9 cellular contexts compared by ENCODE assay signal in genomic region chr4:142567620-142568451, GRCh38.
DNase-seq lines count a peak whose midpoint lies in the region; ATAC-seq and TF ChIP-seq lines count a peak whose summit lies in the region.
"Had no signal": no experiment of that assay in that cellular context is flagged by ENCODE, and none has a peak within 500 bp of the region (broad histone marks: within the 10 kb centered on the region; RNA-seq: fewer than 3 reads in every experiment).

No MANE protein-coding gene starts in this region.

- H3K4me1 ChIP-seq in mammary epithelial cell (ENCODE audit: insufficient read depth, low read length): peaks cover 22% of the 10 kb centered on the region

- no TSS peak for BruUV-seq in mammary epithelial cell (replicated peaks; lab: Mats Ljungman, UMichigan)

- no peaks in the 10 kb centered on the region for H3K79me2 ChIP-seq in mammary epithelial cell (ENCODE audit: insufficient read depth, low read length)

- no peaks in the 10 kb centered on the region for H4K20me1 ChIP-seq in mammary epithelial cell (ENCODE audit: insufficient read depth, low read length)

- dilution Hi-C loops in mammary epithelial cell (cut with HindIII; ENCODE audit: low sequenced_read_pairs): no loop called here

- H3K4me1 Mint-ChIP-seq in nephron progenitor cell: peaks cover 15% of the 10 kb centered on the region
- no peaks in the 10 kb centered on the region for H3K4me1 Mint-ChIP-seq in stimulated activated naive B cell treated with anti-CD40 and anti-IgM and Interleukin-4, amounts not matched to agents 10 μg/mL and 1 μg/mL and 100 μg/mL, for 72 hours
- H3K4me1 Mint-ChIP-seq: activated B cell treated with CpG ODN at 0.5 μM for 24 hours had no signal

- CTCF ChIA-PET in mammary epithelial cell (lab: Charles Lee; ENCODE audit: low non-redundant PET): no interaction called here

- no peaks in the 10 kb centered on the region for H3K36me3 ChIP-seq in mammary epithelial cell (ENCODE audit: insufficient read depth, low read length)

- H3K27me3 ChIP-seq in mammary epithelial cell (ENCODE audit: insufficient read depth, low read length): no peaks in the 10 kb centered on the region

- H3K4me2 ChIP-seq in mammary epithelial cell (ENCODE audit: insufficient read depth, low read depth, low read length): peak overlapping the region; percentile 73

- peaks cover 13% of the 10 kb centered on the region for H3K36me3 Mint-ChIP-seq in nephron progenitor cell (ENCODE audit: low read depth)
- no peaks in the 10 kb centered on the region for H3K36me3 Mint-ChIP-seq in stimulated activated naive B cell treated with anti-CD40 and anti-IgM and Interleukin-4, amounts not matched to agents 10 μg/mL and 1 μg/mL and 100 μg/mL, for 72 hours

- H3K27ac Mint-ChIP-seq in nephron progenitor cell: peak overlapping the region; percentile 33
- no peak overlapping the region for H3K27ac Mint-ChIP-seq in stimulated activated naive B cell treated with anti-CD40 and anti-IgM and Interleukin-4, amounts not matched to agents 10 μg/mL and 1 μg/mL and 100 μg/mL, for 72 hours
- H3K27ac Mint-ChIP-seq: activated B cell treated with CpG ODN at 0.5 μM for 24 hours had no signal

- H3K27me3 Mint-ChIP-seq in nephron progenitor cell (ENCODE audit: low read depth, poor library complexity): peaks cover under 1% of the 10 kb centered on the region
- no peaks in the 10 kb centered on the region for H3K27me3 Mint-ChIP-seq in stimulated activated naive B cell treated with anti-CD40 and anti-IgM and Interleukin-4, amounts not matched to agents 10 μg/mL and 1 μg/mL and 100 μg/mL, for 72 hours
- H3K27me3 Mint-ChIP-seq: activated B cell treated with CpG ODN at 0.5 μM for 24 hours had no signal

- in situ Hi-C loops in mammary epithelial cell (cut with MboI; ENCODE audit: low sequenced_read_pairs in 2 of 2): loop anchor here in 1 of 2 donors (25.0 kb wide), 1 partner anchor 144 kb away; no protein-coding TSS in a partner anchor

- no peaks in the 10 kb centered on the region for H3K9me3 ChIP-seq in mammary epithelial cell (replicated peaks; ENCODE audit: insufficient read depth, low read length)

- peak overlapping the region in 1 of 3 experiments; percentile 7 for H3K4me3 ChIP-seq in mammary epithelial cell (replicated peaks in 1 of 3; ENCODE audit: insufficient read depth in 1 of 3, low read depth in 2 of 3, low read length in 3 of 3)

- peaks cover 15% of the 10 kb centered on the region for H3K9me3 Mint-ChIP-seq in nephron progenitor cell
- H3K9me3 Mint-ChIP-seq in stimulated activated naive B cell treated with anti-CD40 and anti-IgM and Interleukin-4, amounts not matched to agents 10 μg/mL and 1 μg/mL and 100 μg/mL, for 72 hours: peaks cover 0 to 2% of the 10 kb centered on the region in 2 donors
- H3K9me3 Mint-ChIP-seq: activated B cell treated with CpG ODN at 0.5 μM for 24 hours had no signal

- 45% methylated on average over 4 of the region's 4 CpGs for WGBS in mammary epithelial cell (ENCODE audit: low coverage, missing lambda C conversion rate)

- no peak for TF ChIP-seq CTCF in mammary epithelial cell (conservative IDR thresholded peaks at IDR 0.05 in 1 of 2, IDR thresholded peaks at IDR 0.05 in 1 of 2; ENCODE audit: extremely low read depth in 1 of 2, insufficient read depth in 1 of 2, low read depth in 1 of 2, low read length in 2 of 2)
- TF ChIP-seq CTCF in nephron progenitor cell (IDR thresholded peaks at IDR 0.05): no peak

- H3K4me3 Mint-ChIP-seq in nephron progenitor cell: no peak overlapping the region
- H3K4me3 Mint-ChIP-seq in stimulated activated naive B cell treated with anti-CD40 and anti-IgM and Interleukin-4, amounts not matched to agents 10 μg/mL and 1 μg/mL and 100 μg/mL, for 72 hours: no peak overlapping the region
- H3K4me3 Mint-ChIP-seq: activated B cell treated with CpG ODN at 0.5 μM for 24 hours had no signal

- peak overlapping the region; percentile 77 for H2AFZ ChIP-seq in mammary epithelial cell (ENCODE audit: low read depth, low read length)

- H3K9ac ChIP-seq in mammary epithelial cell (ENCODE audit: insufficient read depth, low read length): peak overlapping the region; percentile 50

- ATAC-seq in HG03175 (IDR thresholded peaks at IDR 0.05; ENCODE audit: unreplicated experiment): peak; percentile 40
- ATAC-seq in stimulated activated naive B cell treated with anti-CD40 and anti-IgM and Interleukin-4, amounts not matched to agents 10 μg/mL and 1 μg/mL and 100 μg/mL, for 72 hours (replicated peaks): no peak
- no peak for ATAC-seq in GM21528 (IDR thresholded peaks at IDR 0.05; ENCODE audit: low FRiP score, unreplicated experiment)

- DNase-seq in GM03348 (ENCODE audit: low spot score) (peak; percentile 48), mammary epithelial cell (peak; percentile 51), nephron progenitor cell (no peak), occipital lobe (lab: John Stamatoyannopoulos, UW) (no peak)
- no peak for DNase-seq in stimulated activated naive B cell treated with anti-CD40 and anti-IgM and Interleukin-4, amounts not matched to agents 10 μg/mL and 1 μg/mL and 100 μg/mL, for 72 hours
- no peak for DNase-seq in activated CD4-positive, alpha-beta T cell treated with anti-CD3 and anti-CD28 coated beads for 4 hours
- DNase-seq: activated B cell treated with CpG ODN at 0.5 μM for 24 hours had no signal

- H3K27ac ChIP-seq in mammary epithelial cell (ENCODE audit: insufficient read depth, low read depth, low read length): peak overlapping the region; percentile 55

- intact Hi-C loops in mammary epithelial cell (cut with micrococcal nuclease): no loop called here

Comparison
In these comparisons a context has a peak if more than half of its experiments do, and no peak if none do; other contexts are left out.
1. DNase-seq: peak in GM03348 (single experiment) and mammary epithelial cell (single experiment); none in nephron progenitor cell (single experiment), occipital lobe (single experiment), stimulated activated naive B cell treated with anti-CD40 and anti-IgM and Interleukin-4, amounts not matched to agents 10 μg/mL and 1 μg/mL and 100 μg/mL, for 72 hours (single experiment) and activated CD4-positive, alpha-beta T cell treated with anti-CD3 and anti-CD28 coated beads for 4 hours (0 of 2).